ENCODE assay signal across 9 cellular contexts in genomic region chr10:13056461-13057077, GRCh38. TPM values are rescaled to one million over a fixed set of nuclear protein-coding genes. Genes with fewer than 3 reads are reported as not detected.
DNase-seq lines count a peak whose midpoint lies in the region; ATAC-seq and TF ChIP-seq lines count a peak whose summit lies in the region.
"Had no signal": no experiment of that assay in that cellular context is flagged by ENCODE, and none has a peak within 500 bp of the region (broad histone marks: within the 10 kb centered on the region; RNA-seq: fewer than 3 reads in every experiment).

No MANE protein-coding gene starts in this region.

- H3K27me3 ChIP-seq in Peyer's patch (no peaks in the 10 kb centered on the region), testis (no peaks in the 10 kb centered on the region)

- DNase-seq in NCI-H345 (lab: John Stamatoyannopoulos, UW) (peak; percentile 10), NCI-H345 treated with DMSO at 0.1 percent for 48 hours (lab: John Stamatoyannopoulos, UW; ENCODE audit: unreplicated experiment) (no peak), Peyer's patch (no peak), fibroblast of mammary gland (ENCODE audit: low read depth) (peak; percentile 25), testis (peak; percentile 43), activated T-cell treated with anti-CD3 and anti-CD28 coated beads for 4 hours (no peak)
- DNase-seq: NCI-H1048 had no signal

- intact Hi-C loops in testis (cut with DNase I; ENCODE audit: low total_unique reads), result no loop called here

- TF ChIP-seq POLR2A in Peyer's patch (IDR thresholded peaks at IDR 0.05), result no peak
- no peak for TF ChIP-seq POLR2A in testis (IDR thresholded peaks at IDR 0.05)

- TF ChIP-seq CTCF in Peyer's patch (IDR thresholded peaks at IDR 0.05), result peak in 4 of 6 experiments; percentile 12 to 29 (median 18)
- TF ChIP-seq CTCF in fibroblast of mammary gland (conservative IDR thresholded peaks at IDR 0.05; ENCODE audit: control insufficient read depth, insufficient read depth, low read depth, low read length), result peak; percentile 43
- peak in 2 of 3 experiments; percentile 53 to 54 for TF ChIP-seq CTCF in testis (IDR thresholded peaks at IDR 0.05)

- H3K36me3 ChIP-seq in Peyer's patch (no peaks in the 10 kb centered on the region), testis (ENCODE audit: low read depth, missing control alignments) (no peaks in the 10 kb centered on the region)

- no peak overlapping the region for H3K27ac ChIP-seq in Peyer's patch
- no peak overlapping the region for H3K27ac ChIP-seq in testis

- no peaks in the 10 kb centered on the region for H3K9me3 ChIP-seq in Peyer's patch
- no peaks in the 10 kb centered on the region for H3K9me3 ChIP-seq in testis

- WGBS in testis, 2 donors, result 77 to 82% methylated on average over 6 of the region's 6 CpGs

- H3K4me3 ChIP-seq in Peyer's patch (no peak overlapping the region), fibroblast of mammary gland (ENCODE audit: control insufficient read depth, low read depth, low read length) (no peak overlapping the region), testis (no peak overlapping the region)

- no peaks in the 10 kb centered on the region for H3K4me1 ChIP-seq in Peyer's patch
- no peaks in the 10 kb centered on the region for H3K4me1 ChIP-seq in testis

- ATAC-seq in HG03378 (IDR thresholded peaks at IDR 0.05; ENCODE audit: unreplicated experiment), result no peak
- no peak for ATAC-seq in GM21447 (IDR thresholded peaks at IDR 0.05; ENCODE audit: unreplicated experiment)

RNA-seq across cellular contexts. Expression of gene OPTN, which starts 43.4 kb away (rescaled TPM):
- total RNA-seq in Peyer's patch (100 to 1,000 TPM in 2 of 4 donors, 10 to 100 TPM in 2; 68.0 to 111 (median 90.7) TPM), testis (100 to 1,000 TPM in 1 of 2 donors, 10 to 100 TPM in 1; 87.5 to 109 TPM)
- polyA plus RNA-seq in testis (ENCODE audit: insufficient read depth, low read depth, low replicate concordance), result 130 TPM

RNA-seq across cellular contexts. Expression of gene CCDC3, which starts 55.1 kb away (rescaled TPM):
- total RNA-seq in Peyer's patch (1 to 10 TPM; 1.1 to 3.9 (median 2.7) TPM), testis (10 to 100 TPM; 30.6 to 33.3 TPM)
- polyA plus RNA-seq in testis (ENCODE audit: insufficient read depth, low read depth, low replicate concordance), result 35.5 TPM

Comparison
In these comparisons a context has a peak if more than half of its experiments do, and no peak if none do; other contexts are left out.
1. DNase-seq: peak in NCI-H345 (single experiment), fibroblast of mammary gland (single experiment) and testis (single experiment); none in NCI-H345 treated with DMSO at 0.1 percent for 48 hours (single experiment), Peyer's patch (0 of 3) and activated T-cell treated with anti-CD3 and anti-CD28 coated beads for 4 hours (single experiment).
2. RNA of gene CCDC3, which starts 55.1 kb away (total RNA-seq): 30.6 to 33.3 TPM in testis; 1.1 to 3.9 TPM in Peyer's patch; every median in the first group is over 4 times any median in the second.
3. Peak in every context shown above with its lines, with median percentiles within 50 percentile points of each other: CTCF ChIP-seq.